Comparison of ENCODE assay signal across 1 cellular context in genomic region chr17:38606646-38607611, GRCh38.
A peak's percentile ranks its signal among the peaks of the same experiment; 100 is the strongest.
TF ChIP-seq lines count a peak whose summit lies in the region.

No MANE protein-coding gene starts in this region.

TF ChIP-seq in HepG2, 621 proteins besides CTCF, POLR2A, EP300 and RAD21 (continued from another document and continues in another):
- TF ChIP-seq BRF2 (CRISPR knock-in tag; IDR thresholded peaks at IDR 0.05) (no peak), ZNF513 (CRISPR knock-in tag; conservative IDR thresholded peaks at IDR 0.05) (no peak), ZNF3 (CRISPR knock-in tag; IDR thresholded peaks at IDR 0.05) (no peak), MLLT10 (CRISPR knock-in tag; IDR thresholded peaks at IDR 0.05) (no peak), CCAR2 (optimal IDR thresholded peaks at IDR 0.05; ENCODE audit: low read depth, low read length) (no peak), ZNF713 (CRISPR knock-in tag; IDR thresholded peaks at IDR 0.05) (no peak), ZBTB33 (CRISPR knock-in tag; IDR thresholded peaks at IDR 0.05) (no peak), ZNF317 (CRISPR knock-in tag; IDR thresholded peaks at IDR 0.05) (no peak), NFE2L1 (CRISPR knock-in tag; IDR thresholded peaks at IDR 0.05; ENCODE audit: borderline replicate concordance) (0 out of 2 replicates have a peak, but pooled peaks have one; percentile 74), HHEX (CRISPR knock-in tag; IDR thresholded peaks at IDR 0.05) (no peak), ZSCAN21 (CRISPR knock-in tag; IDR thresholded peaks at IDR 0.05; ENCODE audit: borderline replicate concordance) (0 out of 2 replicates have a peak, but pooled peaks have one; percentile 20), TSC22D2 (CRISPR knock-in tag; IDR thresholded peaks at IDR 0.05; ENCODE audit: borderline replicate concordance) (no peak), SRF (IDR thresholded peaks at IDR 0.05; ENCODE audit: low read depth, low read length) (no peak), NR2F6 (IDR thresholded peaks at IDR 0.05) (no peak), NR2F6 (CRISPR knock-in tag; IDR thresholded peaks at IDR 0.05) (no peak), ZNF850 (CRISPR knock-in tag; conservative IDR thresholded peaks at IDR 0.05) (no peak), KDM2A (CRISPR knock-in tag; IDR thresholded peaks at IDR 0.05; ENCODE audit: borderline replicate concordance, low read depth) (no peak), NCOA2 (CRISPR knock-in tag; IDR thresholded peaks at IDR 0.05) (no peak), ZNF589 (CRISPR knock-in tag; conservative IDR thresholded peaks at IDR 0.05) (no peak), NFATC3 (CRISPR knock-in tag; IDR thresholded peaks at IDR 0.05) (0 out of 2 replicates have a peak, but pooled peaks have one; percentile 59), DR1 (CRISPR knock-in tag; IDR thresholded peaks at IDR 0.05) (no peak), TP53 (CRISPR knock-in tag; conservative IDR thresholded peaks at IDR 0.05) (no peak), JARID2 (CRISPR knock-in tag; IDR thresholded peaks at IDR 0.05; ENCODE audit: insufficient replicate concordance) (no peak), HINFP (CRISPR knock-in tag; IDR thresholded peaks at IDR 0.05; ENCODE audit: low read depth) (no peak; the same call in 1 of the 2 replicates), STAG1 (CRISPR knock-in tag; IDR thresholded peaks at IDR 0.05) (no peak), KMT2A (CRISPR knock-in tag; IDR thresholded peaks at IDR 0.05) (no peak; the same call in none of the 2 replicates), HNRNPK (IDR thresholded peaks at IDR 0.05; ENCODE audit: low read depth, low read length, poor library complexity, severe bottlenecking) (no peak), KLF16 (CRISPR knock-in tag; IDR thresholded peaks at IDR 0.05) (0 out of 4 replicates have a peak, but pooled peaks of 1 of the 2 experiments have one; percentile 68), ZSCAN31 (CRISPR knock-in tag; IDR thresholded peaks at IDR 0.05; ENCODE audit: low read depth) (no peak), MIER2 (CRISPR knock-in tag; IDR thresholded peaks at IDR 0.05) (no peak), ZNF121 (CRISPR knock-in tag; IDR thresholded peaks at IDR 0.05) (no peak), CENPX (CRISPR knock-in tag; IDR thresholded peaks at IDR 0.05) (no peak), PRPF4 (IDR thresholded peaks at IDR 0.05; ENCODE audit: low read depth, low read length, poor library complexity, severe bottlenecking) (no peak), CREB1 (IDR thresholded peaks at IDR 0.05) (no peak), CREB1 (CRISPR knock-in tag; IDR thresholded peaks at IDR 0.05) (no peak), FOXK1 (CRISPR knock-in tag; IDR thresholded peaks at IDR 0.05; ENCODE audit: borderline replicate concordance, low read depth) (0 out of 2 replicates have a peak, but pooled peaks have one; percentile 3), FOXA3 (CRISPR knock-in tag; IDR thresholded peaks at IDR 0.05) (no peak; the same call in 1 of the 2 replicates), CCDC6 (CRISPR knock-in tag; IDR thresholded peaks at IDR 0.05) (no peak), ZNF678 (CRISPR knock-in tag; IDR thresholded peaks at IDR 0.05) (peak; percentile 10; the same call in 1 of the 2 replicates), CHCHD3 (CRISPR knock-in tag; IDR thresholded peaks at IDR 0.05) (peak; percentile 9; the same call in 1 of the 2 replicates), IKZF1 (IDR thresholded peaks at IDR 0.05) (no peak), MAFK (conservative IDR thresholded peaks at IDR 0.05 in 1 of 2, IDR thresholded peaks at IDR 0.05 in 1 of 2; ENCODE audit: low read length in 2 of 2) (no peak), CEBPB (IDR thresholded peaks at IDR 0.05; ENCODE audit: borderline replicate concordance, low read depth, low read length) (no peak), ZNF7 (CRISPR knock-in tag; IDR thresholded peaks at IDR 0.05) (no peak), ZHX1 (CRISPR knock-in tag; IDR thresholded peaks at IDR 0.05; ENCODE audit: low read depth) (no peak), ZNF720 (CRISPR knock-in tag; IDR thresholded peaks at IDR 0.05) (0 out of 2 replicates have a peak, but pooled peaks have one; percentile 40), BORCS8-MEF2B (CRISPR knock-in tag; IDR thresholded peaks at IDR 0.05) (no peak; the same call in 1 of the 2 replicates), HNF1B (CRISPR knock-in tag; IDR thresholded peaks at IDR 0.05) (peak; percentile 38; the same call in 1 of the 2 replicates), THAP7 (CRISPR knock-in tag; IDR thresholded peaks at IDR 0.05) (no peak), SATB2 (CRISPR knock-in tag; IDR thresholded peaks at IDR 0.05) (no peak), ZNF670 (CRISPR knock-in tag; IDR thresholded peaks at IDR 0.05; ENCODE audit: borderline replicate concordance) (no peak; the same call in 1 of the 2 replicates), ZNF580 (CRISPR knock-in tag; IDR thresholded peaks at IDR 0.05; ENCODE audit: borderline replicate concordance, low read depth) (no peak), ZFP91 (CRISPR knock-in tag; IDR thresholded peaks at IDR 0.05; ENCODE audit: borderline replicate concordance) (peak; percentile 56; the same call in 1 of the 2 replicates), CBX5 (CRISPR knock-in tag; IDR thresholded peaks at IDR 0.05; ENCODE audit: borderline replicate concordance) (no peak), ETV6 (CRISPR knock-in tag; conservative IDR thresholded peaks at IDR 0.05) (no peak; the same call in 1 of the 2 replicates), HOXD1 (CRISPR knock-in tag; IDR thresholded peaks at IDR 0.05) (no peak), SP140L (CRISPR knock-in tag; IDR thresholded peaks at IDR 0.05; ENCODE audit: borderline replicate concordance) (no peak), NFRKB (IDR thresholded peaks at IDR 0.05) (no peak), ZNF839 (CRISPR knock-in tag; IDR thresholded peaks at IDR 0.05; ENCODE audit: borderline replicate concordance) (no peak), MYNN (CRISPR knock-in tag; IDR thresholded peaks at IDR 0.05; ENCODE audit: low read depth) (no peak), SETDB1 (CRISPR knock-in tag; IDR thresholded peaks at IDR 0.05; ENCODE audit: borderline replicate concordance) (no peak)
